ENCODE assay signal across 11 cellular contexts in the genomic region with DNA sequence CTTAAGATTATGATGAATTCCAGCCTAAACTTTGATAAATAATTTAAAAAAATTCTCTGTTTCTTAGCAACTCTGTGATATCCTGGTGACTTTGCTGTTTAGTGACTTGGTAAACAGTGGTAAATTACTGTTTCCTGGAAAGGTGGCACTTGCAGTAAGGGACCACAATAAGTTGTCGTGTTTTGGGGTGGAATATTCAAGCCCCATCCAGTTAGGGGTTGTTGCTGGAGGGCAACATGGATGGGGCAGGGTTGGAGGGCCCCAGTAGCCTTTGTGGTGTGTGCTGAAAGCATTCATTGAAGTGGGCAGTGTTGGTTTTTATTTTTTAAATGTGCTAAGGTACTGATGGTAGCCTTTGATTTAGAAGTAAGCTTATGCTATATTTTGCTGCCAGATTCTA. TPM values are rescaled to one million over a fixed set of nuclear protein-coding genes. Genes with fewer than 3 reads are reported as not detected.
DNase-seq lines count a peak whose midpoint lies in the region; ATAC-seq and TF ChIP-seq lines count a peak whose summit lies in the region.
"Had no signal": no experiment of that assay in that cellular context is flagged by ENCODE, and none has a peak within 500 bp of the region (broad histone marks: within the 10 kb centered on the region; RNA-seq: fewer than 3 reads in every experiment).

No MANE protein-coding gene starts in this region.

- no peak for TF ChIP-seq CTCF in GM06990 (IDR thresholded peaks at IDR 0.05; ENCODE audit: insufficient read depth, low read length, poor library complexity, severe bottlenecking)
- TF ChIP-seq CTCF in Caco-2 (IDR thresholded peaks at IDR 0.05; ENCODE audit: insufficient read depth in 1 of 2, low read depth in 1 of 2, low read length in 1 of 2, severe bottlenecking in 1 of 2, unreplicated experiment in 1 of 2) = no peak
- TF ChIP-seq CTCF in right lobe of liver (IDR thresholded peaks at IDR 0.05) = no peak

- H3K4me1 ChIP-seq in Caco-2 (no peaks in the 10 kb centered on the region), right lobe of liver (no peaks in the 10 kb centered on the region)

- 36% methylated on average over 1 of the region's 1 CpG for WGBS in right lobe of liver (ENCODE audit: insufficient coverage, low coverage, low lambda C conversion rate, missing lambda C conversion rate)

- ATAC-seq in HG02588 (IDR thresholded peaks at IDR 0.05; ENCODE audit: unreplicated experiment) = peak; percentile 6
- ATAC-seq in naive thymus-derived CD8-positive, alpha-beta T cell = peak in 1 of 2 donors; percentile 22
- no peak for ATAC-seq in right lobe of liver

- peak overlapping the region; percentile 50 for H3K4me3 ChIP-seq in GM06990 (replicated peaks; ENCODE audit: low read depth, low read length)
- H3K4me3 ChIP-seq in Caco-2 (ENCODE audit: low read depth, low read length) = no peak overlapping the region
- H3K4me3 ChIP-seq in right lobe of liver = no peak overlapping the region

- no peak for TF ChIP-seq POLR2A in right lobe of liver (IDR thresholded peaks at IDR 0.05)

- POLR2A ChIA-PET in activated CD4-positive, alpha-beta memory T cell treated with anti-CD3 and anti-CD28 coated beads, Interleukin-2, amount 10 ng/mL, durations not matched to agents 7 days and 5 days (lab: Charles Lee) = interaction anchor here (0.8 to 10.1 kb wide), 9 partner anchors 17 to 31 kb away, joined by 3 to 177 read pairs (median 5); no protein-coding TSS in a partner anchor
- POLR2A ChIA-PET in naive thymus-derived CD8-positive, alpha-beta T cell (lab: Charles Lee) = interaction anchor here (0.7 to 7.0 kb wide), 12 partner anchors 9 to 43 kb away, joined by 3 to 103 read pairs (median 5); a partner anchor contains a TSS
- POLR2A ChIA-PET in Caco-2 (lab: Charles Lee) = no interaction called here

- peaks cover 1% of the 10 kb centered on the region; the same call in 1 of the 2 replicates for H3K36me3 ChIP-seq in GM06990 (ENCODE audit: control insufficient read depth, insufficient read depth, low read length)
- H3K36me3 ChIP-seq in Caco-2 (ENCODE audit: control insufficient read depth, insufficient read depth, low read length) = no peaks in the 10 kb centered on the region
- H3K36me3 ChIP-seq in right lobe of liver = no peaks in the 10 kb centered on the region

- H3K27ac ChIP-seq in right lobe of liver = no peak overlapping the region
- H3K27ac ChIP-seq: coronary artery had no signal

- no peak for DNase-seq in GM06990 (ENCODE audit: extremely low read depth, insufficient read length)
- DNase-seq in activated CD4-positive, alpha-beta memory T cell treated with anti-CD3 and anti-CD28 coated beads, Interleukin-2, amount 10 ng/mL, durations not matched to agents 7 days and 5 days = no peak
- peak in 4 of 10 donors; percentile 28 to 58 (median 41) for DNase-seq in naive thymus-derived CD8-positive, alpha-beta T cell
- DNase-seq in stimulated activated CD4-positive, alpha-beta T cell treated with anti-CD3 and anti-CD28 coated beads, Interleukin-4, amount 100 ng/mL, for 24 hours = no peak
- no peak for DNase-seq in Caco-2
- DNase-seq in right lobe of liver = no peak
- DNase-seq in AG08396 (ENCODE audit: low spot score) = no peak
- DNase-seq: NCI-H345, SK-N-SH had no signal

- no peaks in the 10 kb centered on the region for H3K27me3 ChIP-seq in GM06990 (replicated peaks; ENCODE audit: control insufficient read depth, insufficient read depth, low read length)
- H3K27me3 ChIP-seq in Caco-2 (replicated peaks; ENCODE audit: control insufficient read depth, insufficient read depth, low read length) = no peaks in the 10 kb centered on the region
- H3K27me3 ChIP-seq in right lobe of liver = no peaks in the 10 kb centered on the region

- peak overlapping the region; percentile 77 for H3K4me3 Mint-ChIP-seq in activated CD4-positive, alpha-beta memory T cell treated with anti-CD3 and anti-CD28 coated beads, Interleukin-2, amount 10 ng/mL, durations not matched to agents 7 days and 5 days
- H3K4me3 Mint-ChIP-seq in naive thymus-derived CD8-positive, alpha-beta T cell = peak overlapping the region; percentile 67 to 93 (median 86)
- H3K4me3 Mint-ChIP-seq in Caco-2 (ENCODE audit: unreplicated experiment) = no peak overlapping the region

- no peaks in the 10 kb centered on the region for H3K9me3 Mint-ChIP-seq in activated CD4-positive, alpha-beta memory T cell treated with anti-CD3 and anti-CD28 coated beads, Interleukin-2, amount 10 ng/mL, durations not matched to agents 7 days and 5 days
- H3K9me3 Mint-ChIP-seq in naive thymus-derived CD8-positive, alpha-beta T cell = no peaks in the 10 kb centered on the region
- H3K9me3 Mint-ChIP-seq in Caco-2 (ENCODE audit: unreplicated experiment) = no peaks in the 10 kb centered on the region

- peak overlapping the region; percentile 99 for H3K27ac Mint-ChIP-seq in activated CD4-positive, alpha-beta memory T cell treated with anti-CD3 and anti-CD28 coated beads, Interleukin-2, amount 10 ng/mL, durations not matched to agents 7 days and 5 days
- H3K27ac Mint-ChIP-seq in naive thymus-derived CD8-positive, alpha-beta T cell = peak overlapping the region; percentile 97 to 100 (median 99)
- H3K27ac Mint-ChIP-seq in Caco-2 (ENCODE audit: unreplicated experiment) = no peak overlapping the region

- BruUV-seq in Caco-2 (replicated peaks; lab: Mats Ljungman, UMichigan) = no TSS peak

- H3K4me1 Mint-ChIP-seq in activated CD4-positive, alpha-beta memory T cell treated with anti-CD3 and anti-CD28 coated beads, Interleukin-2, amount 10 ng/mL, durations not matched to agents 7 days and 5 days = peaks cover 72% of the 10 kb centered on the region
- H3K4me1 Mint-ChIP-seq in naive thymus-derived CD8-positive, alpha-beta T cell = peaks cover 44 to 99% (median 92%) of the 10 kb centered on the region in 4 donors
- H3K4me1 Mint-ChIP-seq in Caco-2 (ENCODE audit: low read depth, unreplicated experiment) = no peaks in the 10 kb centered on the region

- H3K9me3 ChIP-seq in Caco-2 = no peaks in the 10 kb centered on the region
- H3K9me3 ChIP-seq in right lobe of liver = no peaks in the 10 kb centered on the region
- H3K9me3 ChIP-seq: SK-N-SH had no signal

- CTCF ChIA-PET in activated CD4-positive, alpha-beta memory T cell treated with anti-CD3 and anti-CD28 coated beads, Interleukin-2, amount 10 ng/mL, durations not matched to agents 7 days and 5 days (lab: Charles Lee) = interaction anchor here (1.4 to 7.0 kb wide), 7 partner anchors 9 to 28 kb away, joined by 4 to 47 read pairs (median 5); no protein-coding TSS in a partner anchor
- CTCF ChIA-PET in Caco-2 (lab: Charles Lee) = no interaction called here

- no peaks in the 10 kb centered on the region for H3K27me3 Mint-ChIP-seq in activated CD4-positive, alpha-beta memory T cell treated with anti-CD3 and anti-CD28 coated beads, Interleukin-2, amount 10 ng/mL, durations not matched to agents 7 days and 5 days
- H3K27me3 Mint-ChIP-seq in naive thymus-derived CD8-positive, alpha-beta T cell = no peaks in the 10 kb centered on the region
- H3K27me3 Mint-ChIP-seq in Caco-2 (ENCODE audit: insufficient read depth, unreplicated experiment) = no peaks in the 10 kb centered on the region

- H3K36me3 Mint-ChIP-seq in activated CD4-positive, alpha-beta memory T cell treated with anti-CD3 and anti-CD28 coated beads, Interleukin-2, amount 10 ng/mL, durations not matched to agents 7 days and 5 days (ENCODE audit: low read depth) = peaks cover 4% of the 10 kb centered on the region
- H3K36me3 Mint-ChIP-seq in naive thymus-derived CD8-positive, alpha-beta T cell = peaks cover 0 to 12% (median 0%) of the 10 kb centered on the region in 3 donors
- H3K36me3 Mint-ChIP-seq in Caco-2 (ENCODE audit: insufficient read depth, unreplicated experiment) = no peaks in the 10 kb centered on the region

- intact Hi-C loops in Caco-2 (cut with micrococcal nuclease; ENCODE audit: unreplicated experiment) (no loop called here), right lobe of liver (cut with DNase I) (no loop called here)

RNA-seq across cellular contexts. Expression of a gene that starts 30.3 kb away (rescaled TPM):
- total RNA-seq in activated CD4-positive, alpha-beta memory T cell treated with anti-CD3 and anti-CD28 coated beads, Interleukin-2, amount 10 ng/mL, durations not matched to agents 7 days and 5 days = 10 to 100 TPM; 56.3 to 58.4 TPM
- total RNA-seq in naive thymus-derived CD8-positive, alpha-beta T cell = 100 to 1,000 TPM; 145 to 146 TPM
- 10 to 100 TPM; 16.8 to 23.0 (median 20.1) TPM for polyA plus RNA-seq in naive thymus-derived CD8-positive, alpha-beta T cell
- total RNA-seq in Caco-2 (2022) (29.8 and 32.7 TPM in 2 replicates), right lobe of liver (10 to 100 TPM in 4 of 6 experiments, 1 to 10 TPM in 2; 7.4 to 16.9 (median 12.5) TPM)
